Comparison of ENCODE assay signal across 10 cellular contexts in the genomic region with DNA sequence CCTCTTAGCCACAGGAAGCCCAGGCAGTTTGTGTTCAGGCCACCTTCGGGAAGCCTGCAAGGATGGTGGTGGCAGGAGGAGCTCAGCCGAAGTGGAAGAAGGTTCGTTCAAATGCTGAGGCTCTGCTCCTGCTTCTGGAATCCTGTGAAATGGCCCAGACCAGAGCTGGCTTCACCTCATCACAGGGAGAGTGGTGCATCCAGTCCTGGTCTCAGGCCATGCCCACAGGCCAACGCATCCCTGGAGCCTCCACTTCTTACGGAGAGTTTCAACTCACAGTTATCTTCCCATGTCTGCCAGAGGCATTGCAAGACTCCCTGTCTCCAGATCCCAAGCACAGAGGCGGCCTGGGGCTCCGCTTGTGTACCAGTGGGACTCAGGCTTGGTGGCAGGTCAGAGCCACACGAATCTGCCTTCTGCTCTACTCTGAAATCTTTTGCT.
"Had no signal": no experiment of that assay in that cellular context is flagged by ENCODE, and none has a peak within 500 bp of the region (broad histone marks: within the 10 kb centered on the region; RNA-seq: fewer than 3 reads in every experiment).

No MANE protein-coding gene starts in this region.

- H3K4me3 ChIP-seq: adrenal gland, gastroesophageal sphincter, hepatocyte, tibial artery, vagina had no signal

- ATAC-seq: effector memory CD8-positive, alpha-beta T cell; gastroesophageal sphincter had no signal

- H3K36me3 ChIP-seq: adrenal gland, vagina had no signal

- H3K4me1 ChIP-seq: adrenal gland, tibial artery, vagina had no signal

- H3K9me3 ChIP-seq: adrenal gland, gastroesophageal sphincter, tibial artery, vagina had no signal

- H3K4me2 ChIP-seq: hepatocyte had no signal

- DNase-seq: activated gamma-delta T cell treated with Interleukin-2 at 50 U/mL for 16 hours; activated T-cell treated with anti-CD3 and anti-CD28 coated beads, Interleukin-2, amount 50 U/mL, for 24 hours; effector memory CD8-positive, alpha-beta T cell; T-helper 1 cell had no signal

- H3K79me2 ChIP-seq: hepatocyte had no signal

- H2AFZ ChIP-seq: hepatocyte had no signal

- H3K27ac ChIP-seq: adrenal gland, epithelial cell of prostate, gastroesophageal sphincter, hepatocyte, tibial artery, vagina had no signal

- H3K27me3 ChIP-seq: adrenal gland, gastroesophageal sphincter, hepatocyte, tibial artery, vagina had no signal
